8 cellular contexts compared by ENCODE assay signal in genomic region chr21:39388038-39388810, GRCh38. TPM values are rescaled to one million over a fixed set of nuclear protein-coding genes. Genes with fewer than 3 reads are reported as not detected.
DNase-seq lines count a peak whose midpoint lies in the region; ATAC-seq, FAIRE-seq and TF ChIP-seq lines count a peak whose summit lies in the region.

No MANE protein-coding gene starts in this region.

- H3K4me1 Mint-ChIP-seq in astrocyte (ENCODE audit: low read depth, unreplicated experiment), result peaks cover 8% of the 10 kb centered on the region

- H3K36me3 Mint-ChIP-seq in astrocyte (ENCODE audit: low read depth, unreplicated experiment), result peaks cover 9% of the 10 kb centered on the region

- peak overlapping the region; percentile 77 for H3K9ac ChIP-seq in astrocyte (ENCODE audit: low read length)

- peaks cover 21% of the 10 kb centered on the region for H3K4me1 ChIP-seq in astrocyte (ENCODE audit: insufficient read depth, low read length)

- TF ChIP-seq POLR2A in GM18505 (IDR thresholded peaks at IDR 0.05; ENCODE audit: borderline replicate concordance, extremely low read depth, insufficient read depth, insufficient read length), result peak; percentile 23

- peaks cover 25% of the 10 kb centered on the region for H3K79me2 ChIP-seq in astrocyte (ENCODE audit: insufficient read depth, low read length)

- no peak overlapping the region for H3K27ac Mint-ChIP-seq in astrocyte (ENCODE audit: unreplicated experiment)

- H3K9me3 Mint-ChIP-seq in astrocyte (ENCODE audit: unreplicated experiment), result no peaks in the 10 kb centered on the region

- no peak for FAIRE-seq in astrocyte (lab: Jason Lieb, UNC)

- H3K27me3 Mint-ChIP-seq in astrocyte (ENCODE audit: low read depth, unreplicated experiment), result no peaks in the 10 kb centered on the region

- no peaks in the 10 kb centered on the region for H3K27me3 ChIP-seq in astrocyte (ENCODE audit: insufficient read depth, low read length)

- peak overlapping the region; percentile 63 for H3K4me3 ChIP-seq in astrocyte (ENCODE audit: insufficient read depth, low read depth, low read length)

- H3K4me2 ChIP-seq in astrocyte (ENCODE audit: low read length), result peak overlapping the region; percentile 85

- peaks cover 25% of the 10 kb centered on the region for H4K20me1 ChIP-seq in astrocyte (ENCODE audit: insufficient read depth, low read length)

- DNase-seq in NCI-H146 treated with DMSO at 0.1 percent for 48 hours (lab: John Stamatoyannopoulos, UW; ENCODE audit: unreplicated experiment), result peak; percentile 10
- peak; percentile 71 for DNase-seq in T-helper 22 cell (ENCODE audit: low read depth)
- peak; percentile 54 for DNase-seq in astrocyte (ENCODE audit: low read depth)
- DNase-seq in hippocampal formation (lab: John Stamatoyannopoulos, UW), result peak; percentile 73 to 80
- peak; percentile 92 for DNase-seq in retina
- no peak for DNase-seq in NCI-H1930 (lab: John Stamatoyannopoulos, UW)

- H2AFZ ChIP-seq in astrocyte (ENCODE audit: low read depth, low read length), result peak overlapping the region; percentile 65

- peak; percentile 57 for TF ChIP-seq CTCF in astrocyte (IDR thresholded peaks at IDR 0.05; ENCODE audit: insufficient read depth, low read depth, low read length)

- H3K9me3 ChIP-seq in astrocyte (ENCODE audit: insufficient read depth, low read depth, low read length), result no peaks in the 10 kb centered on the region

- peaks cover 9% of the 10 kb centered on the region for H3K36me3 ChIP-seq in astrocyte (ENCODE audit: insufficient read depth, low read length)

- peak overlapping the region; percentile 45 for H3K27ac ChIP-seq in astrocyte (ENCODE audit: low read depth, low read length)

- peak overlapping the region; percentile 83 for H3K4me3 Mint-ChIP-seq in astrocyte (ENCODE audit: unreplicated experiment)

- ATAC-seq in GM18505 (IDR thresholded peaks at IDR 0.05; ENCODE audit: unreplicated experiment), result peak; percentile 81
- peak; percentile 66 for ATAC-seq in HG02938 (IDR thresholded peaks at IDR 0.05; ENCODE audit: unreplicated experiment)

RNA-seq across cellular contexts. Expression of gene HMGN1, which starts 39.3 kb away (rescaled TPM):
- total RNA-seq in astrocyte, result 259 and 272 TPM in 2 replicates

RNA-seq across cellular contexts. Expression of gene LCA5L, which starts 57.4 kb away (rescaled TPM):
- 2.0 and 2.8 TPM in 2 replicates for total RNA-seq in astrocyte

Comparison
In these comparisons a context has a peak if more than half of its experiments do, and no peak if none do; other contexts are left out.
1. DNase-seq: peak in NCI-H146 treated with DMSO at 0.1 percent for 48 hours (single experiment), T-helper 22 cell (single experiment), astrocyte (single experiment), hippocampal formation (2 of 2) and retina (single experiment); none in NCI-H1930 (0 of 2).